In genomic region chr3:16550305-16550675, GRCh38 we compare ENCODE assay signal across 14 cellular contexts. TPM values are rescaled to one million over a fixed set of nuclear protein-coding genes. Genes with fewer than 3 reads are reported as not detected.
DNase-seq lines count a peak whose midpoint lies in the region; ATAC-seq and TF ChIP-seq lines count a peak whose summit lies in the region.
"Had no signal": no experiment of that assay in that cellular context is flagged by ENCODE, and none has a peak within 500 bp of the region (broad histone marks: within the 10 kb centered on the region; RNA-seq: fewer than 3 reads in every experiment).

No MANE protein-coding gene starts in this region.

- H3K79me2 ChIP-seq in PC-3 (ENCODE audit: low read length): no peaks in the 10 kb centered on the region

- no peak for TF ChIP-seq EP300 in upper lobe of left lung (IDR thresholded peaks at IDR 0.05)

- H3K4me2 ChIP-seq in PC-3 (ENCODE audit: low read length): peak overlapping the region; percentile 30

- H3F3A ChIP-seq in PC-3 (ENCODE audit: low read length, unreplicated experiment): no peaks in the 10 kb centered on the region

- H3K9me2 ChIP-seq in PC-3 (replicated peaks; ENCODE audit: low read length): no peaks in the 10 kb centered on the region

- TF ChIP-seq CTCF in heart right ventricle (IDR thresholded peaks at IDR 0.05): no peak
- no peak for TF ChIP-seq CTCF in PC-3 (conservative IDR thresholded peaks at IDR 0.05; ENCODE audit: low read depth, low read length)
- TF ChIP-seq CTCF in upper lobe of right lung (IDR thresholded peaks at IDR 0.05): no peak
- no peak for TF ChIP-seq CTCF in upper lobe of left lung (IDR thresholded peaks at IDR 0.05)

- peak overlapping the region; percentile 64 for H2AFZ ChIP-seq in PC-3 (ENCODE audit: low read length)

- H3K4me3 ChIP-seq in heart right ventricle (peak overlapping the region in 6 of 10 donors; percentile 7 to 35 (median 26)), PC-3 (ENCODE audit: low read length) (peak overlapping the region; percentile 22; the same call in 1 of the 2 replicates), upper lobe of right lung (no peak overlapping the region), upper lobe of left lung (no peak overlapping the region)
- H3K4me3 ChIP-seq: PC-9, psoas muscle, stomach had no signal

- intact Hi-C loops in heart right ventricle (cut with DNase I) (loop anchor here in 9 of 10 donors (1.0 to 10.0 kb wide), 13 partner anchors 258 to 735 kb away; partner anchors contain the start of gene OXNAD1 (in 1 of the 9)), cardiac septum (cut with DNase I) (loop anchor here (1.0 to 5.0 kb wide), 3 partner anchors 260 to 503 kb away; partner anchors contain the start of gene OXNAD1), PC-3 (cut with micrococcal nuclease) (loop anchor here (1.0 kb wide), 3 partner anchors 33 to 282 kb away; no protein-coding TSS in a partner anchor), upper lobe of right lung (cut with DNase I) (loop anchor here (5.0 kb wide), 1 partner anchor 263 kb away; no protein-coding TSS in a partner anchor)

- peak overlapping the region in 6 of 10 donors; percentile 4 to 62 (median 51) for H3K27ac ChIP-seq in heart right ventricle
- H3K27ac ChIP-seq in PC-3 (ENCODE audit: low read length): no peak overlapping the region
- H3K27ac ChIP-seq in upper lobe of right lung: peak overlapping the region; percentile 24
- H3K27ac ChIP-seq in upper lobe of left lung: no peak overlapping the region
- H3K27ac ChIP-seq: PC-9, psoas muscle, stomach had no signal

- WGBS in heart right ventricle, 2 donors: 30 to 46% methylated on average over 4 of the region's 4 CpGs
- WGBS in upper lobe of left lung, 2 donors: 49 to 53% methylated on average over 4 of the region's 4 CpGs

- H4K20me1 ChIP-seq in PC-3 (ENCODE audit: low read length): no peaks in the 10 kb centered on the region

- peaks cover 0 to 7% (median 0%) of the 10 kb centered on the region in 11 donors for H3K9me3 ChIP-seq in heart right ventricle
- no peaks in the 10 kb centered on the region for H3K9me3 ChIP-seq in PC-3 (ENCODE audit: low read length)
- H3K9me3 ChIP-seq in upper lobe of right lung: no peaks in the 10 kb centered on the region
- H3K9me3 ChIP-seq in upper lobe of left lung: no peaks in the 10 kb centered on the region
- H3K9me3 ChIP-seq: psoas muscle, stomach had no signal

- POLR2A ChIA-PET in PC-3 (lab: Charles Lee; ENCODE audit: unreplicated experiment): no interaction called here

- ATAC-seq in heart right ventricle (peak in 4 of 8 donors; percentile 22 to 42 (median 30)), PC-3 (no peak), upper lobe of right lung (no peak), upper lobe of left lung (ENCODE audit: low FRiP score in 2 of 2) (no peak)

- no peak for TF ChIP-seq POLR2A in upper lobe of left lung (IDR thresholded peaks at IDR 0.05)

- CTCF ChIA-PET in PC-3 (lab: Charles Lee): interaction anchor here (2.3 kb wide), 1 partner anchor 260 kb away, joined by 17 read pairs; no protein-coding TSS in a partner anchor

- no peak for DNase-seq in heart right ventricle
- no peak for DNase-seq in cardiac septum (ENCODE audit: low spot score)
- no peak for DNase-seq in PC-3
- peak; percentile 23 for DNase-seq in iPS DF 19.7 (ENCODE audit: low read depth, low spot score)
- DNase-seq in upper lobe of right lung: no peak
- DNase-seq in upper lobe of left lung: no peak
- no peak for DNase-seq in NCI-H2196 treated with DMSO at 0.1 percent for 48 hours (lab: John Stamatoyannopoulos, UW; ENCODE audit: unreplicated experiment)
- DNase-seq in medulla oblongata (ENCODE audit: extremely low spot score): no peak

- BruUV-seq in PC-3 (replicated peaks; lab: Mats Ljungman, UMichigan): no TSS peak

- H3K36me3 ChIP-seq in heart right ventricle (no peaks in the 10 kb centered on the region), PC-3 (ENCODE audit: low read depth, low read length) (no peaks in the 10 kb centered on the region), upper lobe of right lung (no peaks in the 10 kb centered on the region), upper lobe of left lung (no peaks in the 10 kb centered on the region)
- H3K36me3 ChIP-seq: stomach had no signal

- H3K27me3 ChIP-seq in heart right ventricle: no peaks in the 10 kb centered on the region
- H3K27me3 ChIP-seq in PC-3 (ENCODE audit: low read length): no peaks in the 10 kb centered on the region
- H3K27me3 ChIP-seq in upper lobe of right lung: no peaks in the 10 kb centered on the region
- no peaks in the 10 kb centered on the region for H3K27me3 ChIP-seq in upper lobe of left lung
- H3K27me3 ChIP-seq: stomach had no signal

- peaks cover 0 to 40% (median 17%) of the 10 kb centered on the region in 9 donors for H3K4me1 ChIP-seq in heart right ventricle
- peaks cover 8% of the 10 kb centered on the region for H3K4me1 ChIP-seq in PC-3 (ENCODE audit: insufficient read depth, low read length)
- peaks cover 6% of the 10 kb centered on the region for H3K4me1 ChIP-seq in upper lobe of right lung
- H3K4me1 ChIP-seq in upper lobe of left lung: peaks cover 3 to 11% (median 5%) of the 10 kb centered on the region in 4 donors

- no peak overlapping the region for H3K9ac ChIP-seq in PC-3 (ENCODE audit: low read length)

RNA-seq across cellular contexts. Expression of gene RFTN1, which starts 36.8 kb away (rescaled TPM):
- total RNA-seq in heart right ventricle (10 to 100 TPM; 17.4 to 32.2 (median 24.0) TPM), cardiac septum (26.5 TPM), PC-3 (2014; rRNA removed) (9.7 and 12.3 TPM in 2 replicates), upper lobe of right lung (69.4 TPM), upper lobe of left lung (100 to 1,000 TPM in 2 of 6 donors, 10 to 100 TPM in 4; 62.1 to 121 (median 76.1) TPM)
- 10 to 100 TPM; 20.5 to 25.9 TPM for polyA plus RNA-seq in heart right ventricle
- total RNA-seq: HT-29 had no signal

RNA-seq across cellular contexts. Expression of gene DAZL, which starts 54.9 kb away (rescaled TPM):
- not detected for total RNA-seq in heart right ventricle
- not detected for polyA plus RNA-seq in heart right ventricle
- total RNA-seq in cardiac septum: not detected
- total RNA-seq in PC-3 (2014; rRNA removed): 0.04 TPM in 1 of 2 replicates, not detected in the other
- not detected for total RNA-seq in upper lobe of right lung
- total RNA-seq in upper lobe of left lung: not detected
- total RNA-seq: B cell, fibroblast of lung, HT-29, PC-9, psoas muscle had no signal
- polyA plus RNA-seq: psoas muscle had no signal

Comparison
In these comparisons a context has a peak if more than half of its experiments do, and no peak if none do; other contexts are left out.
1. H3K27ac ChIP-seq: peak in heart right ventricle (6 of 10) and upper lobe of right lung (single experiment); none in PC-3 (single experiment) and upper lobe of left lung (0 of 4).
2. H3K4me3 ChIP-seq: peak in heart right ventricle (6 of 10) and PC-3 (single experiment); none in upper lobe of right lung (single experiment) and upper lobe of left lung (0 of 4).